Comparison of ENCODE assay signal across 8 cellular contexts in genomic region chr2:19902272-19902730, GRCh38. TPM values are rescaled to one million over a fixed set of nuclear protein-coding genes. Genes with fewer than 3 reads are reported as not detected.
DNase-seq lines count a peak whose midpoint lies in the region; ATAC-seq and TF ChIP-seq lines count a peak whose summit lies in the region.

No MANE protein-coding gene starts in this region.

- peaks cover 11% of the 10 kb centered on the region; the same call in 1 of the 2 replicates for H3K36me3 Mint-ChIP-seq in HFFc6 (ENCODE audit: low read depth)
- peaks cover 2% of the 10 kb centered on the region for H3K36me3 Mint-ChIP-seq in activated naive CD8-positive, alpha-beta T cell

- no peak for TF ChIP-seq POLR2A in stomach (IDR thresholded peaks at IDR 0.05)

- H3K4me1 Mint-ChIP-seq in HFFc6 (ENCODE audit: low read depth), result peaks cover 44% of the 10 kb centered on the region
- peaks cover 34% of the 10 kb centered on the region for H3K4me1 Mint-ChIP-seq in activated naive CD8-positive, alpha-beta T cell (ENCODE audit: low read depth)

- H3K27me3 ChIP-seq in AG04450 (ENCODE audit: control insufficient read depth, insufficient read depth, low read length), result no peaks in the 10 kb centered on the region
- no peaks in the 10 kb centered on the region for H3K27me3 ChIP-seq in stomach

- peak overlapping the region; percentile 94 for H3K4me3 Mint-ChIP-seq in HFFc6
- H3K4me3 Mint-ChIP-seq in activated naive CD8-positive, alpha-beta T cell, result peak overlapping the region; percentile 94

- H3K9me3 ChIP-seq in AG04450 (ENCODE audit: control insufficient read depth, insufficient read depth, low read length) (no peaks in the 10 kb centered on the region), iPS-18c (ENCODE audit: control insufficient read depth, insufficient read depth, low read length) (no peaks in the 10 kb centered on the region), stomach (no peaks in the 10 kb centered on the region)

- TF ChIP-seq EP300 in stomach (IDR thresholded peaks at IDR 0.05), result no peak

- H3K27ac ChIP-seq in AG04450 (ENCODE audit: low read depth, low read length) (peak overlapping the region; percentile 85), stomach (peak overlapping the region; percentile 89 to 96 (median 94))

- intact Hi-C loops in stomach (cut with DNase I; ENCODE audit: low total_unique reads), result no loop called here

- H3K4me3 ChIP-seq in AG04450 (ENCODE audit: low read depth, low read length), result peak overlapping the region; percentile 76
- H3K4me3 ChIP-seq in iPS-18c (ENCODE audit: insufficient read depth, low read depth, low read length), result peak overlapping the region; percentile 85
- peak overlapping the region; percentile 76 to 88 (median 84) for H3K4me3 ChIP-seq in stomach

- POLR2A ChIA-PET in AG04450 (lab: Yijun Ruan, JAX), result interaction anchor here (0.6 to 1.4 kb wide), 6 partner anchors 12 to 1699 kb away, joined by 3 to 5 read pairs (median 3); no protein-coding TSS in a partner anchor

- CTCF ChIA-PET in AG04450 (lab: Charles Lee), result interaction anchor here (0.9 kb wide), 1 partner anchor 113 kb away, joined by 7 read pairs; no protein-coding TSS in a partner anchor

- peaks cover 28 to 42% (median 35%) of the 10 kb centered on the region in 4 donors for H3K4me1 ChIP-seq in stomach

- peak overlapping the region; percentile 99 for H3K27ac Mint-ChIP-seq in HFFc6
- peak overlapping the region; percentile 98 for H3K27ac Mint-ChIP-seq in activated naive CD8-positive, alpha-beta T cell

- H3K27me3 Mint-ChIP-seq in HFFc6 (ENCODE audit: insufficient read depth), result no peaks in the 10 kb centered on the region; the same call in 1 of the 2 replicates
- peaks cover 1% of the 10 kb centered on the region for H3K27me3 Mint-ChIP-seq in activated naive CD8-positive, alpha-beta T cell

- H3K36me3 ChIP-seq in stomach, result no peaks in the 10 kb centered on the region

- DNase-seq in AG04450 (ENCODE audit: low read depth, low spot score) (no peak), HFFc6 (no peak), stomach (no peak)
- no peak for DNase-seq in stimulated activated CD4-positive, alpha-beta T cell treated with anti-CD3 and anti-CD28 coated beads, Interleukin-4, amount 100 ng/mL, for 1 hour

- no peaks in the 10 kb centered on the region for H3K9me3 Mint-ChIP-seq in HFFc6
- H3K9me3 Mint-ChIP-seq in activated naive CD8-positive, alpha-beta T cell (ENCODE audit: low read depth), result no peaks in the 10 kb centered on the region

- no peak for ATAC-seq in GM21526 (IDR thresholded peaks at IDR 0.05; ENCODE audit: low FRiP score, unreplicated experiment)
- ATAC-seq in GM19467 (IDR thresholded peaks at IDR 0.05; ENCODE audit: unreplicated experiment), result no peak

- WGBS in stomach, 5 donors, result 0 to 3% (median 1%) methylated on average over 16 of the region's 16 CpGs

- no peak for TF ChIP-seq CTCF in AG04450 (IDR thresholded peaks at IDR 0.05; ENCODE audit: low read depth, low read length)
- no peak for TF ChIP-seq CTCF in HFFc6 (IDR thresholded peaks at IDR 0.05)
- no peak for TF ChIP-seq CTCF in stomach (IDR thresholded peaks at IDR 0.05)

RNA-seq across cellular contexts. Expression of gene TTC32, which starts 0.5 kb away (rescaled TPM):
- polyA plus RNA-seq in AG04450 (2011; rRNA removed) (5.3 and 6.6 TPM in 2 replicates), stomach (10 to 100 TPM in 2 of 3 donors, 1 to 10 TPM in 1; 4.1 to 23.8 (median 19.1) TPM)
- 6.8 and 8.3 TPM in 2 replicates for polyA minus RNA-seq in AG04450 (2011; rRNA and poly(A)+ RNA removed)
- total RNA-seq in HFFc6 (2021; fragmentation: NEBNext Ultra II Directional; extraction: Animal tissue kit (Norgen Biotek cat#: 25700)), result 1 to 10 TPM; 3.9 to 5.9 (median 4.8) TPM
- 10 to 100 TPM in 3 of 5 donors, 1 to 10 TPM in 1, not detected in 1; 5.5 to 35.4 (median 18.9) TPM for total RNA-seq in stomach
